8 cellular contexts compared by ENCODE assay signal in the genomic region with DNA sequence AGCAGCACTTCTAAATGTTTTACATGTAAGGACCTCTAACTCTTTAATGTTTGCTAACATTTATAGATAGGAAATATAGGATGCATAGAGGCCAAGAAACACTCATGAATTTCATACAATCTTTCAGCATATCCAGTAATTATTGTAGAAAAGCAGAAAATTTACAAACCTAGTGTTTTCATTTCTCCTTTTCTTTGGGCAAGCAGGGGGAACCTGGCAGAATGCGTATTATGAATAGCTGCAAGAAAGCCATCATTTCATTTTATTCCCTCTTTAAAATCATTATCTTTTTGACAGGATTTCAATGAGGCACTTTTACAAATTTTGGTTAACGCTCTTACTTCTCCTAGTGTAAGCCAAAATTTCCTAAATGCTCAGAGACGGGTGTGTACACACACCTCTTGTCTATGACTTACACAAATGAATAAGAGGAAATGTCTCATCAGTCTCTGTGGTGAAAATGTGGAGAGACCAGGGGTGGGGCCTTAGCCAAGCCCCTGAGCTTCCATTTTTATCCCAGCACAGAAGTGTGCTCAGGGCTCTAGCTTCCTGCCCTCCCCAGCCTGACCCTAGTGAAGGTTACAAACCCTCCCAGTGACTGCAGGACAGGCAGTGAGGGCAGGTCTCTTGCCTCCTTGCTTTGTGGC.
A peak's percentile ranks its signal among the peaks of the same experiment; 100 is the strongest.
DNase-seq lines count a peak whose midpoint lies in the region; ATAC-seq and TF ChIP-seq lines count a peak whose summit lies in the region.

No MANE protein-coding gene starts in this region.

- in situ Hi-C loops in gastrocnemius medialis (cut with MboI; ENCODE audit: low sequenced_read_pairs in 4 of 4) = no loop called here

- H3K9me3 ChIP-seq in gastrocnemius medialis = no peaks in the 10 kb centered on the region

- no peaks in the 10 kb centered on the region for H3K27me3 ChIP-seq in gastrocnemius medialis

- TF ChIP-seq POLR2A in GM18505 (IDR thresholded peaks at IDR 0.05; ENCODE audit: borderline replicate concordance, extremely low read depth, insufficient read depth, insufficient read length) (no peak), gastrocnemius medialis (IDR thresholded peaks at IDR 0.05) (no peak)

- ATAC-seq in GM18505 (IDR thresholded peaks at IDR 0.05; ENCODE audit: unreplicated experiment) (peak; percentile 73), HG02885 (IDR thresholded peaks at IDR 0.05; ENCODE audit: poor library complexity, unreplicated experiment) (peak; percentile 79), gastrocnemius medialis (peak in 1 of 2 donors; percentile 48)

- intact Hi-C loops in gastrocnemius medialis (cut with DNase I; ENCODE audit: low total_unique reads) = no loop called here
- intact Hi-C loops in posterior cingulate gyrus (cut with DNase I) = no loop called here

- H3K4me1 ChIP-seq in gastrocnemius medialis = peaks cover 0 to 43% of the 10 kb centered on the region in 2 donors

- peak overlapping the region; percentile 7 to 60 (median 49) for H3K27ac ChIP-seq in gastrocnemius medialis

- no peaks in the 10 kb centered on the region for H3K36me3 ChIP-seq in gastrocnemius medialis

- DNase-seq in SKM-1 (lab: John Stamatoyannopoulos, UW; ENCODE audit: unreplicated experiment) (peak; percentile 76), dermis blood vessel endothelial cell (peak; percentile 77), gastrocnemius medialis (no peak), posterior cingulate gyrus (no peak), pons (ENCODE audit: low spot score) (no peak)
- no peak for DNase-seq in effector CD4-positive, alpha-beta T cell

- H3K4me3 ChIP-seq in gastrocnemius medialis = no peak overlapping the region

- TF ChIP-seq CTCF in gastrocnemius medialis (IDR thresholded peaks at IDR 0.05 in 4 of 5, conservative IDR thresholded peaks at IDR 0.05 in 1 of 5) = no peak

Comparison
In these comparisons a context has a peak if more than half of its experiments do, and no peak if none do; other contexts are left out.
1. DNase-seq: peak in SKM-1 (single experiment) and dermis blood vessel endothelial cell (single experiment); none in gastrocnemius medialis (0 of 2), effector CD4-positive, alpha-beta T cell (single experiment), posterior cingulate gyrus (0 of 10) and pons (single experiment).